ENCODE assay signal across 2 cellular contexts in genomic region chr3:4904801-4905695, GRCh38.
TF ChIP-seq lines count a peak whose summit lies in the region.

No MANE protein-coding gene starts in this region.

TF ChIP-seq in K562, 482 proteins besides CTCF, POLR2A, EP300 and RAD21 (continued from another document and continues in another):
- no peak for TF ChIP-seq CHAMP1 (IDR thresholded peaks at IDR 0.05)
- TF ChIP-seq MTA2 (IDR thresholded peaks at IDR 0.05; ENCODE audit: low read depth) = no peak
- TF ChIP-seq TARDBP (IDR thresholded peaks at IDR 0.05) = no peak
- no peak for TF ChIP-seq ZNF766 (CRISPR knock-in tag; conservative IDR thresholded peaks at IDR 0.05)
- TF ChIP-seq SRSF7 (optimal IDR thresholded peaks at IDR 0.05; ENCODE audit: low read depth, low read length) = no peak
- TF ChIP-seq, protein P1, sequence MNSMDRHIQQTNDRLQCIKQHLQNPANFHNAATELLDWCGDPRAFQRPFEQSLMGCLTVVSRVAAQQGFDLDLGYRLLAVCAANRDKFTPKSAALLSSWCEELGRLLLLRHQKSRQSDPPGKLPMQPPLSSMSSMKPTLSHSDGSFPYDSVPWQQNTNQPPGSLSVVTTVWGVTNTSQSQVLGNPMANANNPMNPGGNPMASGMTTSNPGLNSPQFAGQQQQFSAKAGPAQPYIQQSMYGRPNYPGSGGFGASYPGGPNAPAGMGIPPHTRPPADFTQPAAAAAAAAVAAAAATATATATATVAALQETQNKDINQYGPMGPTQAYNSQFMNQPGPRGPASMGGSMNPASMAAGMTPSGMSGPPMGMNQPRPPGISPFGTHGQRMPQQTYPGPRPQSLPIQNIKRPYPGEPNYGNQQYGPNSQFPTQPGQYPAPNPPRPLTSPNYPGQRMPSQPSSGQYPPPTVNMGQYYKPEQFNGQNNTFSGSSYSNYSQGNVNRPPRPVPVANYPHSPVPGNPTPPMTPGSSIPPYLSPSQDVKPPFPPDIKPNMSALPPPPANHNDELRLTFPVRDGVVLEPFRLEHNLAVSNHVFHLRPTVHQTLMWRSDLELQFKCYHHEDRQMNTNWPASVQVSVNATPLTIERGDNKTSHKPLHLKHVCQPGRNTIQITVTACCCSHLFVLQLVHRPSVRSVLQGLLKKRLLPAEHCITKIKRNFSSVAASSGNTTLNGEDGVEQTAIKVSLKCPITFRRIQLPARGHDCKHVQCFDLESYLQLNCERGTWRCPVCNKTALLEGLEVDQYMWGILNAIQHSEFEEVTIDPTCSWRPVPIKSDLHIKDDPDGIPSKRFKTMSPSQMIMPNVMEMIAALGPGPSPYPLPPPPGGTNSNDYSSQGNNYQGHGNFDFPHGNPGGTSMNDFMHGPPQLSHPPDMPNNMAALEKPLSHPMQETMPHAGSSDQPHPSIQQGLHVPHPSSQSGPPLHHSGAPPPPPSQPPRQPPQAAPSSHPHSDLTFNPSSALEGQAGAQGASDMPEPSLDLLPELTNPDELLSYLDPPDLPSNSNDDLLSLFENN (IDR thresholded peaks at IDR 0.05; ENCODE audit: low read depth in 2 of 2, low read length in 2 of 2) = no peak
- no peak for TF ChIP-seq FOXM1 (IDR thresholded peaks at IDR 0.05; ENCODE audit: low read depth)
- no peak for TF ChIP-seq FOXM1 (CRISPR knock-in tag; IDR thresholded peaks at IDR 0.05; ENCODE audit: low read depth)
- TF ChIP-seq CEBPB (tag; IDR thresholded peaks at IDR 0.05) = peak; percentile 100
- TF ChIP-seq SP2 (IDR thresholded peaks at IDR 0.05; ENCODE audit: extremely low read depth, low read depth, low read length, poor library complexity, severe bottlenecking) = no peak
- TF ChIP-seq RNF219 (CRISPR knock-in tag; IDR thresholded peaks at IDR 0.05) = no peak
- no peak for TF ChIP-seq PML (IDR thresholded peaks at IDR 0.05; ENCODE audit: low read length)
- TF ChIP-seq MCM3 (IDR thresholded peaks at IDR 0.05) = no peak
- no peak for TF ChIP-seq TFAM (CRISPR knock-in tag; conservative IDR thresholded peaks at IDR 0.05)
- TF ChIP-seq CEBPG (CRISPR knock-in tag; IDR thresholded peaks at IDR 0.05) = peak; percentile 96
- TF ChIP-seq CEBPG (tag; conservative IDR thresholded peaks at IDR 0.05 in 1 of 2, IDR thresholded peaks at IDR 0.05 in 1 of 2) = peak; percentile 98 to 100
- TF ChIP-seq, protein P2, sequence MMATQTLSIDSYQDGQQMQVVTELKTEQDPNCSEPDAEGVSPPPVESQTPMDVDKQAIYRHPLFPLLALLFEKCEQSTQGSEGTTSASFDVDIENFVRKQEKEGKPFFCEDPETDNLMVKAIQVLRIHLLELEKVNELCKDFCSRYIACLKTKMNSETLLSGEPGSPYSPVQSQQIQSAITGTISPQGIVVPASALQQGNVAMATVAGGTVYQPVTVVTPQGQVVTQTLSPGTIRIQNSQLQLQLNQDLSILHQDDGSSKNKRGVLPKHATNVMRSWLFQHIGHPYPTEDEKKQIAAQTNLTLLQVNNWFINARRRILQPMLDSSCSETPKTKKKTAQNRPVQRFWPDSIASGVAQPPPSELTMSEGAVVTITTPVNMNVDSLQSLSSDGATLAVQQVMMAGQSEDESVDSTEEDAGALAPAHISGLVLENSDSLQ (IDR thresholded peaks at IDR 0.05) = peak; percentile 48
- TF ChIP-seq, protein P3, sequence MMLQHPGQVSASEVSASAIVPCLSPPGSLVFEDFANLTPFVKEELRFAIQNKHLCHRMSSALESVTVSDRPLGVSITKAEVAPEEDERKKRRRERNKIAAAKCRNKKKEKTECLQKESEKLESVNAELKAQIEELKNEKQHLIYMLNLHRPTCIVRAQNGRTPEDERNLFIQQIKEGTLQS (IDR thresholded peaks at IDR 0.05) = peak; percentile 70
- TF ChIP-seq, protein P3 (CRISPR knock-in tag; conservative IDR thresholded peaks at IDR 0.05) = no peak

TF ChIP-seq in HepG2, 621 proteins besides CTCF, POLR2A, EP300 and RAD21 (continued from another document):
- TF ChIP-seq ZNF770 (CRISPR knock-in tag; IDR thresholded peaks at IDR 0.05) (no peak), CEBPB (IDR thresholded peaks at IDR 0.05; ENCODE audit: borderline replicate concordance, low read depth, low read length) (peak; percentile 97)
